In the genomic region with DNA sequence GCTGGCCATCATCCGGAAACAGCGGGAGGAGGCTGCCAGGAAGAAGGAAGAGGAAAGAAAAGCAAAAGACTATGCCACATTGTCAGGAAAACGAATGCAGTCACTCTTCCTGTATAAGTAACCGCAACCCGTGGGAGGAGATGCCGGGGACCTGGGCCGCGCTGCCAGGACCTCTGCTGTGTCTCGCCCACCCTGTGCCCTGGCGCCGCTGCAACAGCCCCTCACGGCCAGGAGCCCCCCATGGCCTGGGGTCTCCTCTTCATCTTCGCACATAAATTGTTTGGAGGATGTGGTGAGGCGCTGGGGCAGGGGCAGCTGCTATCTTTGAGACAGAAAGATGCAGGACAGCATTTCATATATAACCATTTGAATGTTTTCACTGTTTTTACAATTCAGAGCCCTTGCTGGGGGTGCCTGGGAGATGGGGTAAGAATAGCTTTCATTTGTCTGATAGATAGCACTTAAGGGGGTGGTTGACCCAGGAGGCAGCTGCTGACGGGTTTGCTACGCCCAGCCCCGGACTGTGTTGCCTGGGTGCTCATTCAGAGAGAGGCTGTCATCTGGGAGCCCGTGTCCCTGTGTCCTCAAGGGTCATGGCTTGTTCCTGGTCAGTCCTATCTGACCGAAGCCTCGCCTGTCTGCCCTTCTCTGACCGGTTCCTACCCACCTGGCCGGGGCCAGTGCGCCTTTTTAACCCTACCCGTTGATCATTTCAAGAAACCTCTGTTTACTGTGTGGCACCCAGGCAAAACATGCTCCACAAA, we compare ENCODE assay signal across 34 cellular contexts.
"Had no signal": no experiment of that assay in that cellular context is flagged by ENCODE, and none has a peak within 500 bp of the region (broad histone marks: within the 10 kb centered on the region; RNA-seq: fewer than 3 reads in every experiment).

No MANE protein-coding gene starts in this region.

- H3K36me3 ChIP-seq: adrenal gland, brain microvascular endothelial cell, esophagus muscularis mucosa, gastrocnemius medialis, heart right ventricle had no signal

- DNase-seq: activated CD4-positive, alpha-beta memory T cell treated with anti-CD3 and anti-CD28 coated beads for 36 hours; activated CD4-positive, alpha-beta T cell treated with anti-CD3 and anti-CD28 coated beads for 36 hours; activated CD4-positive, alpha-beta T cell treated with anti-CD3 and anti-CD28 coated beads, Interleukin-2, amount 10 ng/mL, durations not matched to agents 24 days and 14 days; activated CD4-positive, CD25-positive, alpha-beta regulatory T cell; activated CD4-positive, CD25-positive, alpha-beta regulatory T cell treated with anti-CD3 and anti-CD28 coated beads, Interleukin-2, amount 50 U/mL, for 72 hours; activated CD8-positive, alpha-beta memory T cell treated with anti-CD3 and anti-CD28 coated beads, Interleukin-2, amount 10 ng/mL, durations not matched to agents 7 days and 5 days; activated CD8-positive, alpha-beta memory T cell treated with anti-CD3 and anti-CD28 coated beads, Interleukin-2, amount 50 U/mL, for 4 hours; activated CD8-positive, alpha-beta T cell treated with anti-CD3 and anti-CD28 coated beads, Interleukin-2, amount 10 ng/mL, durations not matched to agents 7 days and 5 days; activated effector memory CD4-positive, alpha-beta T cell treated with anti-CD3 and anti-CD28 coated beads, Interleukin-2, amount 50 U/mL, for 16 hours; activated naive CD4-positive, alpha-beta T cell treated with anti-CD3 and anti-CD28 coated beads for 36 hours; activated naive CD8-positive, alpha-beta T cell treated with anti-CD3 and anti-CD28 coated beads for 36 hours; activated naive CD8-positive, alpha-beta T cell treated with anti-CD3 and anti-CD28 coated beads, Interleukin-2, amount 50 U/mL, for 24 hours; activated T-cell treated with anti-CD3 and anti-CD28 coated beads, Interleukin-2, amount 50 U/mL, for 1 hour; activated T-cell treated with anti-CD3 and anti-CD28 coated beads, Interleukin-2, amount 50 U/mL, for 48 hours; adrenal gland; amygdala; brain microvascular endothelial cell; cortex of kidney; dermis blood vessel endothelial cell; effector CD4-positive, alpha-beta T cell; effector memory CD8-positive, alpha-beta T cell; erythroblast; foreskin keratinocyte; gastrocnemius medialis; heart right ventricle; T-helper 2 cell had no signal

- ATAC-seq: activated CD4-positive, alpha-beta T cell treated with anti-CD3 and anti-CD28 coated beads for 36 hours; activated CD8-positive, alpha-beta memory T cell treated with anti-CD3 and anti-CD28 coated beads, Interleukin-2, amount 10 ng/mL, durations not matched to agents 7 days and 5 days; activated CD8-positive, alpha-beta T cell treated with anti-CD3 and anti-CD28 coated beads, Interleukin-2, amount 10 ng/mL, durations not matched to agents 7 days and 5 days; activated naive CD8-positive, alpha-beta T cell treated with anti-CD3 and anti-CD28 coated beads, Interleukin-2, amount 50 U/mL, for 24 hours; effector memory CD8-positive, alpha-beta T cell; foreskin keratinocyte; gastrocnemius medialis; heart right ventricle had no signal

- H3K27me3 ChIP-seq: adrenal gland, brain microvascular endothelial cell, esophagus muscularis mucosa, foreskin keratinocyte, gastrocnemius medialis, heart right ventricle had no signal

- H3K36me3 Mint-ChIP-seq: activated CD4-positive, alpha-beta memory T cell treated with anti-CD3 and anti-CD28 coated beads for 36 hours; activated naive CD4-positive, alpha-beta T cell treated with anti-CD3 and anti-CD28 coated beads, Interleukin-2, amount 50 U/mL, for 24 hours; activated naive CD8-positive, alpha-beta T cell treated with anti-CD3 and anti-CD28 coated beads for 36 hours had no signal

- H3K4me3 ChIP-seq: adrenal gland, esophagus muscularis mucosa, gastrocnemius medialis, heart right ventricle had no signal

- H3K4me3 Mint-ChIP-seq: activated CD4-positive, alpha-beta memory T cell treated with anti-CD3 and anti-CD28 coated beads for 36 hours; activated CD4-positive, alpha-beta T cell treated with anti-CD3 and anti-CD28 coated beads for 36 hours; activated CD4-positive, alpha-beta T cell treated with anti-CD3 and anti-CD28 coated beads, Interleukin-2, amount 10 ng/mL, durations not matched to agents 24 days and 14 days; activated CD8-positive, alpha-beta memory T cell treated with anti-CD3 and anti-CD28 coated beads, Interleukin-2, amount 10 ng/mL, durations not matched to agents 7 days and 5 days; activated CD8-positive, alpha-beta T cell treated with anti-CD3 and anti-CD28 coated beads, Interleukin-2, amount 10 ng/mL, durations not matched to agents 7 days and 5 days; activated naive CD4-positive, alpha-beta T cell treated with anti-CD3 and anti-CD28 coated beads for 36 hours; activated naive CD4-positive, alpha-beta T cell treated with anti-CD3 and anti-CD28 coated beads, Interleukin-2, amount 50 U/mL, for 24 hours; activated naive CD8-positive, alpha-beta T cell treated with anti-CD3 and anti-CD28 coated beads for 36 hours; activated naive CD8-positive, alpha-beta T cell treated with anti-CD3 and anti-CD28 coated beads, Interleukin-2, amount 50 U/mL, for 24 hours; activated T-helper 1 cell treated with anti-CD3 and anti-CD28 coated beads, Interleukin-12 subunit alpha, Interleukin-12 subunit beta, Interleukin-2, Interleukin-4 antibody, amounts not matched to agents 30 ng/mL and 10 ng/mL and 1 ng/mL, durations not matched to agents 14 hours and 24 hours and 36 hours; central memory CD8-positive, alpha-beta T cell; effector memory CD8-positive, alpha-beta T cell had no signal

- FAIRE-seq: astrocyte, bronchial epithelial cell, colon had no signal

- H3K4me1 ChIP-seq: adrenal gland, esophagus muscularis mucosa, foreskin keratinocyte, gastrocnemius medialis, heart right ventricle had no signal

- H3K27ac ChIP-seq: adrenal gland, brain microvascular endothelial cell, esophagus muscularis mucosa, foreskin keratinocyte, gastrocnemius medialis, heart right ventricle had no signal

- H3K4me1 Mint-ChIP-seq: activated CD4-positive, alpha-beta T cell treated with anti-CD3 and anti-CD28 coated beads for 36 hours; activated CD4-positive, alpha-beta T cell treated with anti-CD3 and anti-CD28 coated beads, Interleukin-2, amount 10 ng/mL, durations not matched to agents 24 days and 14 days; activated CD8-positive, alpha-beta memory T cell treated with anti-CD3 and anti-CD28 coated beads, Interleukin-2, amount 10 ng/mL, durations not matched to agents 7 days and 5 days; activated naive CD4-positive, alpha-beta T cell treated with anti-CD3 and anti-CD28 coated beads, Interleukin-2, amount 50 U/mL, for 24 hours; activated naive CD8-positive, alpha-beta T cell treated with anti-CD3 and anti-CD28 coated beads for 36 hours; activated naive CD8-positive, alpha-beta T cell treated with anti-CD3 and anti-CD28 coated beads, Interleukin-2, amount 50 U/mL, for 24 hours; central memory CD8-positive, alpha-beta T cell had no signal

- H3K27ac Mint-ChIP-seq: activated CD4-positive, alpha-beta memory T cell treated with anti-CD3 and anti-CD28 coated beads for 36 hours; activated CD4-positive, alpha-beta T cell treated with anti-CD3 and anti-CD28 coated beads for 36 hours; activated CD4-positive, alpha-beta T cell treated with anti-CD3 and anti-CD28 coated beads, Interleukin-2, amount 10 ng/mL, durations not matched to agents 24 days and 14 days; activated CD8-positive, alpha-beta memory T cell treated with anti-CD3 and anti-CD28 coated beads, Interleukin-2, amount 10 ng/mL, durations not matched to agents 7 days and 5 days; activated CD8-positive, alpha-beta T cell treated with anti-CD3 and anti-CD28 coated beads, Interleukin-2, amount 10 ng/mL, durations not matched to agents 7 days and 5 days; activated naive CD4-positive, alpha-beta T cell treated with anti-CD3 and anti-CD28 coated beads for 36 hours; activated naive CD4-positive, alpha-beta T cell treated with anti-CD3 and anti-CD28 coated beads, Interleukin-2, amount 50 U/mL, for 24 hours; activated naive CD8-positive, alpha-beta T cell treated with anti-CD3 and anti-CD28 coated beads for 36 hours; activated naive CD8-positive, alpha-beta T cell treated with anti-CD3 and anti-CD28 coated beads, Interleukin-2, amount 50 U/mL, for 24 hours; activated T-helper 2 cell treated with anti-CD3 and anti-CD28 coated beads, Interferon-gamma antibody, Interleukin-2, Interleukin-4, amounts not matched to agents 10 μg/mL and 5 μg/mL and 100 μg/mL, durations not matched to agents 14 hours and 24 hours and 36 hours; effector memory CD8-positive, alpha-beta T cell had no signal

- H3K27me3 Mint-ChIP-seq: activated CD4-positive, alpha-beta memory T cell treated with anti-CD3 and anti-CD28 coated beads for 36 hours; activated CD4-positive, alpha-beta T cell treated with anti-CD3 and anti-CD28 coated beads for 36 hours; activated CD4-positive, alpha-beta T cell treated with anti-CD3 and anti-CD28 coated beads, Interleukin-2, amount 10 ng/mL, durations not matched to agents 24 days and 14 days; activated CD8-positive, alpha-beta memory T cell treated with anti-CD3 and anti-CD28 coated beads, Interleukin-2, amount 10 ng/mL, durations not matched to agents 7 days and 5 days; activated naive CD4-positive, alpha-beta T cell treated with anti-CD3 and anti-CD28 coated beads, Interleukin-2, amount 50 U/mL, for 24 hours; activated naive CD8-positive, alpha-beta T cell treated with anti-CD3 and anti-CD28 coated beads for 36 hours; activated naive CD8-positive, alpha-beta T cell treated with anti-CD3 and anti-CD28 coated beads, Interleukin-2, amount 50 U/mL, for 24 hours; central memory CD8-positive, alpha-beta T cell; effector memory CD8-positive, alpha-beta T cell had no signal

- H3K9me3 ChIP-seq: adrenal gland, gastrocnemius medialis had no signal
